Comparison of ENCODE assay signal across 17 cellular contexts in genomic region chr11:36214976-36215687, GRCh38.
DNase-seq lines count a peak whose midpoint lies in the region; ATAC-seq, FAIRE-seq and TF ChIP-seq lines count a peak whose summit lies in the region.
"Had no signal": no experiment of that assay in that cellular context is flagged by ENCODE, and none has a peak within 500 bp of the region (broad histone marks: within the 10 kb centered on the region; RNA-seq: fewer than 3 reads in every experiment).

No MANE protein-coding gene starts in this region.

- TF ChIP-seq CTCF in HCT116 (IDR thresholded peaks at IDR 0.05 in 2 of 3, conservative IDR thresholded peaks at IDR 0.05 in 1 of 3; ENCODE audit: borderline replicate concordance in 1 of 3, insufficient read depth in 1 of 3, low read depth in 2 of 3, low read length in 2 of 3) (no peak), BE2C (IDR thresholded peaks at IDR 0.05; ENCODE audit: low read depth, low read length) (no peak)

- FAIRE-seq in small intestine (lab: Jason Lieb, UNC), result no peak
- FAIRE-seq: RCC 7860 had no signal

- DNase-seq in HCT116 (ENCODE audit: low read depth, low spot score), result no peak
- DNase-seq in caudate nucleus (lab: John Stamatoyannopoulos, UW), result peak in 18 of 61 donors; percentile 6 to 72 (median 18)
- peak; percentile 53 for DNase-seq in medulla oblongata (ENCODE audit: extremely low spot score)
- peak; percentile 2 for DNase-seq in small intestine
- no peak for DNase-seq in LoVo (ENCODE audit: low spot score)
- no peak for DNase-seq in NCI-H2171 treated with DMSO at 0.1 percent for 48 hours (lab: John Stamatoyannopoulos, UW)
- no peak for DNase-seq in BE2C
- DNase-seq: CD8-positive, alpha-beta T cell; H7; KG1; MG63; NCI-H1092 treated with DMSO at 0.1 percent for 48 hours; NCI-H187; NCI-H2171; NCI-H510A treated with DMSO at 0.1 percent for 48 hours; SHP77 treated with DMSO at 0.1 percent for 48 hours had no signal

- H3K36me3 ChIP-seq in HCT116 (ENCODE audit: control insufficient read depth in 1 of 2, insufficient read depth in 2 of 2, low read length in 2 of 2) (no peaks in the 10 kb centered on the region), small intestine (ENCODE audit: control insufficient read depth in 2 of 2, insufficient read depth in 2 of 2, low read length in 2 of 2) (no peaks in the 10 kb centered on the region), BE2C (no peaks in the 10 kb centered on the region)
- H3K36me3 ChIP-seq: MG63 had no signal

- CTCF ChIA-PET in HCT116 (lab: Charles Lee), result no interaction called here

- H3K27ac ChIP-seq in HCT116 (ENCODE audit: low read depth, low read length), result no peak overlapping the region
- H3K27ac ChIP-seq in caudate nucleus (ENCODE audit: low read depth, low read length), result peak overlapping the region; percentile 40
- H3K27ac ChIP-seq in small intestine (ENCODE audit: low read depth in 1 of 2, low read length in 1 of 2), result no peak overlapping the region

- intact Hi-C loops in HCT116 (cut with micrococcal nuclease), result no loop called here

- peak overlapping the region; percentile 45; the same call in 1 of the 2 replicates for H3K4me2 ChIP-seq in HCT116 (ENCODE audit: low read length)

- H3K27me3 ChIP-seq in HCT116 (ENCODE audit: insufficient read depth, low read length), result no peaks in the 10 kb centered on the region
- no peaks in the 10 kb centered on the region for H3K27me3 ChIP-seq in small intestine (ENCODE audit: control insufficient read depth in 2 of 2, insufficient read depth in 2 of 2, low read length in 2 of 2)
- H3K27me3 ChIP-seq in BE2C, result no peaks in the 10 kb centered on the region
- H3K27me3 ChIP-seq: MG63 had no signal

- POLR2A ChIA-PET in HCT116 (lab: Charles Lee), result no interaction called here

- BruUV-seq in HCT116 (replicated peaks; lab: Mats Ljungman, UMichigan), result no TSS peak

- no peak for ATAC-seq in HCT116
- ATAC-seq: CD8-positive, alpha-beta T cell had no signal

- H3K9me3 ChIP-seq in HCT116 (ENCODE audit: control insufficient read depth in 1 of 2, insufficient read depth in 1 of 2, low read depth in 1 of 2, low read length in 2 of 2) (peaks cover 0 to under 1% of the 10 kb centered on the region in 2 experiments; a peak in 1 of 4 replicates), small intestine (ENCODE audit: control insufficient read depth, low read depth) (no peaks in the 10 kb centered on the region), BE2C (no peaks in the 10 kb centered on the region)

- WGBS in small intestine, 3 donors, result 69 to 77% (median 71%) methylated on average over 13 of the region's 13 CpGs

- no peaks in the 10 kb centered on the region for H4K20me1 ChIP-seq in HCT116 (ENCODE audit: insufficient read depth)

- no peak overlapping the region for H3K4me3 ChIP-seq in HCT116 (replicated peaks in 1 of 2; ENCODE audit: low read depth in 1 of 2, low read length in 2 of 2)
- no peak overlapping the region for H3K4me3 ChIP-seq in small intestine (ENCODE audit: low read depth in 1 of 2, low read length in 2 of 2)
- no peak overlapping the region for H3K4me3 ChIP-seq in BE2C (ENCODE audit: low read depth, low read length)
- H3K4me3 ChIP-seq: MG63 had no signal

- no peaks in the 10 kb centered on the region for H3K79me2 ChIP-seq in HCT116 (ENCODE audit: insufficient read depth, low read length)

- no peak for TF ChIP-seq RAD21 in HCT116 (IDR thresholded peaks at IDR 0.05; ENCODE audit: low read depth)

- H3K9ac ChIP-seq in HCT116 (ENCODE audit: low read length), result no peak overlapping the region

- H2AFZ ChIP-seq in HCT116 (ENCODE audit: low read depth, low read length, poor library complexity, severe bottlenecking), result no peak overlapping the region

- no peaks in the 10 kb centered on the region for H3K9me2 ChIP-seq in HCT116 (ENCODE audit: insufficient read depth)

- no peak for TF ChIP-seq POLR2A in HCT116 (IDR thresholded peaks at IDR 0.05; ENCODE audit: borderline replicate concordance, extremely low read depth, insufficient read depth, insufficient read length)

- RAD21 ChIA-PET in HCT116 (lab: Charles Lee; ENCODE audit: low non-redundant PET in 1 of 2, low total read pairs in 2 of 2, uncharacterized antibody in 2 of 2, unreplicated experiment in 2 of 2), result no interaction called here

- H3K4me1 ChIP-seq in HCT116 (ENCODE audit: control insufficient read depth in 1 of 2, insufficient read depth in 2 of 2, low read length in 2 of 2) (peaks cover 7 to 17% of the 10 kb centered on the region in 2 experiments; a peak in 3 of 4 replicates), small intestine (ENCODE audit: control insufficient read depth in 2 of 2, insufficient read depth in 1 of 2, low read depth in 1 of 2, low read length in 1 of 2) (no peaks in the 10 kb centered on the region), BE2C (no peaks in the 10 kb centered on the region)

TF ChIP-seq in HCT116, 20 proteins besides CTCF, POLR2A, EP300 and RAD21:
- TF ChIP-seq EGR1 (IDR thresholded peaks at IDR 0.05; ENCODE audit: low read depth), result no peak
- TF ChIP-seq FOSL1 (IDR thresholded peaks at IDR 0.05; ENCODE audit: low read depth), result no peak
- TF ChIP-seq ATF3 (IDR thresholded peaks at IDR 0.05), result no peak
- TF ChIP-seq EZH2 (IDR thresholded peaks at IDR 0.05), result no peak
- TF ChIP-seq ZBTB33 (IDR thresholded peaks at IDR 0.05; ENCODE audit: extremely low read depth, insufficient replicate concordance, low read length), result no peak
- TF ChIP-seq REST (IDR thresholded peaks at IDR 0.05; ENCODE audit: low read depth), result no peak
- TF ChIP-seq CBX3 (IDR thresholded peaks at IDR 0.05; ENCODE audit: low read depth), result no peak
- TF ChIP-seq SRF (IDR thresholded peaks at IDR 0.05; ENCODE audit: low read depth), result no peak
- TF ChIP-seq ZNF274 (IDR thresholded peaks at IDR 0.05; ENCODE audit: low read depth, low read length), result no peak
- no peak for TF ChIP-seq CEBPB (IDR thresholded peaks at IDR 0.05; ENCODE audit: low read depth)
- no peak for TF ChIP-seq SIN3A (IDR thresholded peaks at IDR 0.05; ENCODE audit: low read depth)
TF ChIP-seq in HCT116: peak in this region for 0.

Comparison
In these comparisons a context has a peak if more than half of its experiments do, and no peak if none do; other contexts are left out.
1. DNase-seq: peak in medulla oblongata (single experiment) and small intestine (single experiment); none in HCT116 (single experiment), LoVo (single experiment), NCI-H2171 treated with DMSO at 0.1 percent for 48 hours (single experiment) and BE2C (single experiment).